Comparison of ENCODE assay signal across 1 cellular context in the genomic region with DNA sequence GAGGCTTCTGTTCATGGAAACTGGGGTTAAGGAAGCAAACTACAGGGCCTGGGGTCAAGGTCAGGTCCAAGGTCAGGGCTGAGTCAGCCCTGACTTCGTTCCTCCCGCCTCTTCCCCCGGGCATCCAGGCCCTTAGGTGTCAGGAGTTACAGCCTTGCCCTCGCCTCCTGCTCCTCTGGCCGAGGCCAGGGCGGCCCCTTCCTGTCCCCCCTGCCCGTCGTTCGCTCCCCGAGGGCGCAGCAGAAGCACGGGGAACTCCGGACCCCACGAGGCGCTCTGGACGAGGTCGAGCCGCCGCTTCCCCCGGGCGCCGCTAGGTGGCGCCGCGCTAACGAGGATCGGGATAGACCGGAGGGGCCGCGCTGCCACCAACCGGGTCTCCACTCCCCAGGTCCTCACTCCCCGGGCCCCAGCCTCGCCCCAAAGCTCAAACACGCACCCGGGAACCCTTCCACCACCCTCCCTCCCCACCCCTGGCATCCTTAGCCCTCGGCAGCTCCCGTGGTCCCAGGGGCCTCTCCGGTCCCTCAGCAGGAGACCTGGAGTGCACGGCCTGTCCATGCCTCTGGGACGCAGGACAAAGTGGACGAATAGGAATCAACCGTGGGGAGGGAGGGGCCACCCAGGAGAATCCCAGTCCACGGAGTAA.
A peak's percentile ranks its signal among the peaks of the same experiment; 100 is the strongest.
TF ChIP-seq lines count a peak whose summit lies in the region.

No MANE protein-coding gene starts in this region.

TF ChIP-seq in HepG2, 621 proteins besides CTCF, POLR2A, EP300 and RAD21 (continued from another document and continues in another):
- TF ChIP-seq, protein P1, sequence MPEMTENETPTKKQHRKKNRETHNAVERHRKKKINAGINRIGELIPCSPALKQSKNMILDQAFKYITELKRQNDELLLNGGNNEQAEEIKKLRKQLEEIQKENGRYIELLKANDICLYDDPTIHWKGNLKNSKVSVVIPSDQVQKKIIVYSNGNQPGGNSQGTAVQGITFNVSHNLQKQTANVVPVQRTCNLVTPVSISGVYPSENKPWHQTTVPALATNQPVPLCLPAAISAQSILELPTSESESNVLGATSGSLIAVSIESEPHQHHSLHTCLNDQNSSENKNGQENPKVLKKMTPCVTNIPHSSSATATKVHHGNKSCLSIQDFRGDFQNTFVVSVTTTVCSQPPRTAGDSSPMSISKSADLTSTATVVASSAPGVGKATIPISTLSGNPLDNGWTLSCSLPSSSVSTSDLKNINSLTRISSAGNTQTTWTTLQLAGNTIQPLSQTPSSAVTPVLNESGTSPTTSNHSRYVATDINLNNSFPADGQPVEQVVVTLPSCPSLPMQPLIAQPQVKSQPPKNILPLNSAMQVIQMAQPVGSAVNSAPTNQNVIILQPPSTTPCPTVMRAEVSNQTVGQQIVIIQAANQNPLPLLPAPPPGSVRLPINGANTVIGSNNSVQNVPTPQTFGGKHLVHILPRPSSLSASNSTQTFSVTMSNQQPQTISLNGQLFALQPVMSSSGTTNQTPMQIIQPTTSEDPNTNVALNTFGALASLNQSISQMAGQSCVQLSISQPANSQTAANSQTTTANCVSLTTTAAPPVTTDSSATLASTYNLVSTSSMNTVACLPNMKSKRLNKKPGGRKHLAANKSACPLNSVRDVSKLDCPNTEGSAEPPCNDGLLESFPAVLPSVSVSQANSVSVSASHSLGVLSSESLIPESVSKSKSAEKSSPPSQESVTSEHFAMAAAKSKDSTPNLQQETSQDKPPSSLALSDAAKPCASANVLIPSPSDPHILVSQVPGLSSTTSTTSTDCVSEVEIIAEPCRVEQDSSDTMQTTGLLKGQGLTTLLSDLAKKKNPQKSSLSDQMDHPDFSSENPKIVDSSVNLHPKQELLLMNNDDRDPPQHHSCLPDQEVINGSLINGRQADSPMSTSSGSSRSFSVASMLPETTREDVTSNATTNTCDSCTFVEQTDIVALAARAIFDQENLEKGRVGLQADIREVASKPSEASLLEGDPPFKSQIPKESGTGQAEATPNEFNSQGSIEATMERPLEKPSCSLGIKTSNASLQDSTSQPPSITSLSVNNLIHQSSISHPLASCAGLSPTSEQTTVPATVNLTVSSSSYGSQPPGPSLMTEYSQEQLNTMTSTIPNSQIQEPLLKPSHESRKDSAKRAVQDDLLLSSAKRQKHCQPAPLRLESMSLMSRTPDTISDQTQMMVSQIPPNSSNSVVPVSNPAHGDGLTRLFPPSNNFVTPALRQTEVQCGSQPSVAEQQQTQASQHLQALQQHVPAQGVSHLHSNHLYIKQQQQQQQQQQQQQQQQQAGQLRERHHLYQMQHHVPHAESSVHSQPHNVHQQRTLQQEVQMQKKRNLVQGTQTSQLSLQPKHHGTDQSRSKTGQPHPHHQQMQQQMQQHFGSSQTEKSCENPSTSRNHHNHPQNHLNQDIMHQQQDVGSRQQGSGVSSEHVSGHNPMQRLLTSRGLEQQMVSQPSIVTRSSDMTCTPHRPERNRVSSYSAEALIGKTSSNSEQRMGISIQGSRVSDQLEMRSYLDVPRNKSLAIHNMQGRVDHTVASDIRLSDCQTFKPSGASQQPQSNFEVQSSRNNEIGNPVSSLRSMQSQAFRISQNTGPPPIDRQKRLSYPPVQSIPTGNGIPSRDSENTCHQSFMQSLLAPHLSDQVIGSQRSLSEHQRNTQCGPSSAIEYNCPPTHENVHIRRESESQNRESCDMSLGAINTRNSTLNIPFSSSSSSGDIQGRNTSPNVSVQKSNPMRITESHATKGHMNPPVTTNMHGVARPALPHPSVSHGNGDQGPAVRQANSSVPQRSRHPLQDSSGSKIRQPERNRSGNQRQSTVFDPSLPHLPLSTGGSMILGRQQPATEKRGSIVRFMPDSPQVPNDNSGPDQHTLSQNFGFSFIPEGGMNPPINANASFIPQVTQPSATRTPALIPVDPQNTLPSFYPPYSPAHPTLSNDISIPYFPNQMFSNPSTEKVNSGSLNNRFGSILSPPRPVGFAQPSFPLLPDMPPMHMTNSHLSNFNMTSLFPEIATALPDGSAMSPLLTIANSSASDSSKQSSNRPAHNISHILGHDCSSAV (CRISPR knock-in tag; IDR thresholded peaks at IDR 0.05; ENCODE audit: borderline replicate concordance): no peak
- TF ChIP-seq ZNF225 (CRISPR knock-in tag; IDR thresholded peaks at IDR 0.05) (no peak), ZNF44 (CRISPR knock-in tag; IDR thresholded peaks at IDR 0.05) (no peak), IRX3 (CRISPR knock-in tag; IDR thresholded peaks at IDR 0.05; ENCODE audit: borderline replicate concordance, low read depth) (no peak), ZNF782 (CRISPR knock-in tag; IDR thresholded peaks at IDR 0.05; ENCODE audit: borderline replicate concordance) (no peak), POLR2AphosphoS2 (IDR thresholded peaks at IDR 0.05; ENCODE audit: low read depth, low read length) (no peak), CBX5 (CRISPR knock-in tag; IDR thresholded peaks at IDR 0.05; ENCODE audit: borderline replicate concordance) (peak; percentile 36; the same call in 1 of the 2 replicates), TOE1 (CRISPR knock-in tag; IDR thresholded peaks at IDR 0.05) (no peak), ETV5 (CRISPR knock-in tag; IDR thresholded peaks at IDR 0.05; ENCODE audit: borderline replicate concordance) (peak; percentile 57), ZSCAN29 (CRISPR knock-in tag; conservative IDR thresholded peaks at IDR 0.05) (no peak), TEAD2 (CRISPR knock-in tag; IDR thresholded peaks at IDR 0.05) (no peak), TBX3 (IDR thresholded peaks at IDR 0.05; ENCODE audit: borderline replicate concordance) (no peak), ZNF205 (CRISPR knock-in tag; IDR thresholded peaks at IDR 0.05) (no peak), MEIS1 (CRISPR knock-in tag; IDR thresholded peaks at IDR 0.05; ENCODE audit: borderline replicate concordance) (no peak), REXO4 (CRISPR knock-in tag; IDR thresholded peaks at IDR 0.05; ENCODE audit: borderline replicate concordance) (no peak), TBX2 (CRISPR knock-in tag; IDR thresholded peaks at IDR 0.05; ENCODE audit: borderline replicate concordance) (peak; percentile 57; the same call in 1 of the 2 replicates), THYN1 (CRISPR knock-in tag; IDR thresholded peaks at IDR 0.05; ENCODE audit: borderline replicate concordance, low read depth) (no peak), ISL2 (CRISPR knock-in tag; IDR thresholded peaks at IDR 0.05) (0 out of 2 replicates have a peak, but pooled peaks have one; percentile 33), HNF4G (IDR thresholded peaks at IDR 0.05; ENCODE audit: borderline replicate concordance, low read depth, low read length) (peak; percentile 31; the same call in 1 of the 2 replicates), HNF4G (CRISPR knock-in tag; IDR thresholded peaks at IDR 0.05; ENCODE audit: borderline replicate concordance, low read depth) (no peak), SALL2 (CRISPR knock-in tag; IDR thresholded peaks at IDR 0.05) (no peak), TEAD3 (CRISPR knock-in tag; optimal IDR thresholded peaks at IDR 0.05; ENCODE audit: borderline replicate concordance) (no peak), NFATC3 (CRISPR knock-in tag; IDR thresholded peaks at IDR 0.05) (no peak), MZF1 (CRISPR knock-in tag; IDR thresholded peaks at IDR 0.05; ENCODE audit: borderline replicate concordance) (0 out of 2 replicates have a peak, but pooled peaks have one; percentile 35), PRPF4 (IDR thresholded peaks at IDR 0.05; ENCODE audit: low read depth, low read length, poor library complexity, severe bottlenecking) (no peak)
- TF ChIP-seq, protein P2, sequence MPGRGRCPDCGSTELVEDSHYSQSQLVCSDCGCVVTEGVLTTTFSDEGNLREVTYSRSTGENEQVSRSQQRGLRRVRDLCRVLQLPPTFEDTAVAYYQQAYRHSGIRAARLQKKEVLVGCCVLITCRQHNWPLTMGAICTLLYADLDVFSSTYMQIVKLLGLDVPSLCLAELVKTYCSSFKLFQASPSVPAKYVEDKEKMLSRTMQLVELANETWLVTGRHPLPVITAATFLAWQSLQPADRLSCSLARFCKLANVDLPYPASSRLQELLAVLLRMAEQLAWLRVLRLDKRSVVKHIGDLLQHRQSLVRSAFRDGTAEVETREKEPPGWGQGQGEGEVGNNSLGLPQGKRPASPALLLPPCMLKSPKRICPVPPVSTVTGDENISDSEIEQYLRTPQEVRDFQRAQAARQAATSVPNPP (CRISPR knock-in tag; IDR thresholded peaks at IDR 0.05): no peak
- TF ChIP-seq, protein P3, sequence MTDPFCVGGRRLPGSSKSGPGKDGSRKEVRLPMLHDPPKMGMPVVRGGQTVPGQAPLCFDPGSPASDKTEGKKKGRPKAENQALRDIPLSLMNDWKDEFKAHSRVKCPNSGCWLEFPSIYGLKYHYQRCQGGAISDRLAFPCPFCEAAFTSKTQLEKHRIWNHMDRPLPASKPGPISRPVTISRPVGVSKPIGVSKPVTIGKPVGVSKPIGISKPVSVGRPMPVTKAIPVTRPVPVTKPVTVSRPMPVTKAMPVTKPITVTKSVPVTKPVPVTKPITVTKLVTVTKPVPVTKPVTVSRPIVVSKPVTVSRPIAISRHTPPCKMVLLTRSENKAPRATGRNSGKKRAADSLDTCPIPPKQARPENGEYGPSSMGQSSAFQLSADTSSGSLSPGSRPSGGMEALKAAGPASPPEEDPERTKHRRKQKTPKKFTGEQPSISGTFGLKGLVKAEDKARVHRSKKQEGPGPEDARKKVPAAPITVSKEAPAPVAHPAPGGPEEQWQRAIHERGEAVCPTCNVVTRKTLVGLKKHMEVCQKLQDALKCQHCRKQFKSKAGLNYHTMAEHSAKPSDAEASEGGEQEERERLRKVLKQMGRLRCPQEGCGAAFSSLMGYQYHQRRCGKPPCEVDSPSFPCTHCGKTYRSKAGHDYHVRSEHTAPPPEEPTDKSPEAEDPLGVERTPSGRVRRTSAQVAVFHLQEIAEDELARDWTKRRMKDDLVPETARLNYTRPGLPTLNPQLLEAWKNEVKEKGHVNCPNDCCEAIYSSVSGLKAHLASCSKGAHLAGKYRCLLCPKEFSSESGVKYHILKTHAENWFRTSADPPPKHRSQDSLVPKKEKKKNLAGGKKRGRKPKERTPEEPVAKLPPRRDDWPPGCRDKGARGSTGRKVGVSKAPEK (CRISPR knock-in tag; IDR thresholded peaks at IDR 0.05; ENCODE audit: borderline replicate concordance): peak; percentile 52; the same call in 1 of the 2 replicates
- TF ChIP-seq, protein P4, sequence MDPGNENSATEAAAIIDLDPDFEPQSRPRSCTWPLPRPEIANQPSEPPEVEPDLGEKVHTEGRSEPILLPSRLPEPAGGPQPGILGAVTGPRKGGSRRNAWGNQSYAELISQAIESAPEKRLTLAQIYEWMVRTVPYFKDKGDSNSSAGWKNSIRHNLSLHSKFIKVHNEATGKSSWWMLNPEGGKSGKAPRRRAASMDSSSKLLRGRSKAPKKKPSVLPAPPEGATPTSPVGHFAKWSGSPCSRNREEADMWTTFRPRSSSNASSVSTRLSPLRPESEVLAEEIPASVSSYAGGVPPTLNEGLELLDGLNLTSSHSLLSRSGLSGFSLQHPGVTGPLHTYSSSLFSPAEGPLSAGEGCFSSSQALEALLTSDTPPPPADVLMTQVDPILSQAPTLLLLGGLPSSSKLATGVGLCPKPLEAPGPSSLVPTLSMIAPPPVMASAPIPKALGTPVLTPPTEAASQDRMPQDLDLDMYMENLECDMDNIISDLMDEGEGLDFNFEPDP (CRISPR knock-in tag; conservative IDR thresholded peaks at IDR 0.05): no peak
- TF ChIP-seq, protein P5, sequence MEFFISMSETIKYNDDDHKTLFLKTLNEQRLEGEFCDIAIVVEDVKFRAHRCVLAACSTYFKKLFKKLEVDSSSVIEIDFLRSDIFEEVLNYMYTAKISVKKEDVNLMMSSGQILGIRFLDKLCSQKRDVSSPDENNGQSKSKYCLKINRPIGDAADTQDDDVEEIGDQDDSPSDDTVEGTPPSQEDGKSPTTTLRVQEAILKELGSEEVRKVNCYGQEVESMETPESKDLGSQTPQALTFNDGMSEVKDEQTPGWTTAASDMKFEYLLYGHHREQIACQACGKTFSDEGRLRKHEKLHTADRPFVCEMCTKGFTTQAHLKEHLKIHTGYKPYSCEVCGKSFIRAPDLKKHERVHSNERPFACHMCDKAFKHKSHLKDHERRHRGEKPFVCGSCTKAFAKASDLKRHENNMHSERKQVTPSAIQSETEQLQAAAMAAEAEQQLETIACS (CRISPR knock-in tag; IDR thresholded peaks at IDR 0.05): no peak
- TF ChIP-seq, protein P6, sequence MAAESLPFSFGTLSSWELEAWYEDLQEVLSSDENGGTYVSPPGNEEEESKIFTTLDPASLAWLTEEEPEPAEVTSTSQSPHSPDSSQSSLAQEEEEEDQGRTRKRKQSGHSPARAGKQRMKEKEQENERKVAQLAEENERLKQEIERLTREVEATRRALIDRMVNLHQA (CRISPR knock-in tag; IDR thresholded peaks at IDR 0.05): no peak
- TF ChIP-seq, protein P7, sequence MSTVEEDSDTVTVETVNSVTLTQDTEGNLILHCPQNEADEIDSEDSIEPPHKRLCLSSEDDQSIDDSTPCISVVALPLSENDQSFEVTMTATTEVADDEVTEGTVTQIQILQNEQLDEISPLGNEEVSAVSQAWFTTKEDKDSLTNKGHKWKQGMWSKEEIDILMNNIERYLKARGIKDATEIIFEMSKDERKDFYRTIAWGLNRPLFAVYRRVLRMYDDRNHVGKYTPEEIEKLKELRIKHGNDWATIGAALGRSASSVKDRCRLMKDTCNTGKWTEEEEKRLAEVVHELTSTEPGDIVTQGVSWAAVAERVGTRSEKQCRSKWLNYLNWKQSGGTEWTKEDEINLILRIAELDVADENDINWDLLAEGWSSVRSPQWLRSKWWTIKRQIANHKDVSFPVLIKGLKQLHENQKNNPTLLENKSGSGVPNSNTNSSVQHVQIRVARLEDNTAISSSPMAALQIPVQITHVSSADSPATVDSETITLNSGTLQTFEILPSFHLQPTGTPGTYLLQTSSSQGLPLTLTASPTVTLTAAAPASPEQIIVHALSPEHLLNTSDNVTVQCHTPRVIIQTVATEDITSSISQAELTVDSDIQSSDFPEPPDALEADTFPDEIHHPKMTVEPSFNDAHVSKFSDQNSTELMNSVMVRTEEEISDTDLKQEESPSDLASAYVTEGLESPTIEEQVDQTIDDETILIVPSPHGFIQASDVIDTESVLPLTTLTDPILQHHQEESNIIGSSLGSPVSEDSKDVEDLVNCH (CRISPR knock-in tag; IDR thresholded peaks at IDR 0.05): no peak
- TF ChIP-seq, protein P8, sequence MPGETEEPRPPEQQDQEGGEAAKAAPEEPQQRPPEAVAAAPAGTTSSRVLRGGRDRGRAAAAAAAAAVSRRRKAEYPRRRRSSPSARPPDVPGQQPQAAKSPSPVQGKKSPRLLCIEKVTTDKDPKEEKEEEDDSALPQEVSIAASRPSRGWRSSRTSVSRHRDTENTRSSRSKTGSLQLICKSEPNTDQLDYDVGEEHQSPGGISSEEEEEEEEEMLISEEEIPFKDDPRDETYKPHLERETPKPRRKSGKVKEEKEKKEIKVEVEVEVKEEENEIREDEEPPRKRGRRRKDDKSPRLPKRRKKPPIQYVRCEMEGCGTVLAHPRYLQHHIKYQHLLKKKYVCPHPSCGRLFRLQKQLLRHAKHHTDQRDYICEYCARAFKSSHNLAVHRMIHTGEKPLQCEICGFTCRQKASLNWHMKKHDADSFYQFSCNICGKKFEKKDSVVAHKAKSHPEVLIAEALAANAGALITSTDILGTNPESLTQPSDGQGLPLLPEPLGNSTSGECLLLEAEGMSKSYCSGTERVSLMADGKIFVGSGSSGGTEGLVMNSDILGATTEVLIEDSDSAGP (CRISPR knock-in tag; IDR thresholded peaks at IDR 0.05; ENCODE audit: borderline replicate concordance): peak; percentile 75; the same call in 1 of the 2 replicates
